ENCODE assay signal across 1 cellular context in genomic region chr5:87136733-87137132, GRCh38.
TF ChIP-seq lines count a peak whose summit lies in the region.

No MANE protein-coding gene starts in this region.

TF ChIP-seq in SK-N-SH treated with all-trans-retinoic acid at 6 μM for 48 hours, 23 proteins besides CTCF, POLR2A, EP300 and RAD21 (continued from another document):
- TF ChIP-seq ZC3H10 (CRISPR knock-in tag; IDR thresholded peaks at IDR 0.05), result no peak
